10 cellular contexts compared by ENCODE assay signal in genomic region chr5:179802950-179803562, GRCh38. TPM values are rescaled to one million over a fixed set of nuclear protein-coding genes. Genes with fewer than 3 reads are reported as not detected.
DNase-seq lines count a peak whose midpoint lies in the region; ATAC-seq and TF ChIP-seq lines count a peak whose summit lies in the region.
"Had no signal": no experiment of that assay in that cellular context is flagged by ENCODE, and none has a peak within 500 bp of the region (broad histone marks: within the 10 kb centered on the region; RNA-seq: fewer than 3 reads in every experiment).

No MANE protein-coding gene starts in this region.

- no peak overlapping the region for H3K9ac ChIP-seq in mammary epithelial cell (ENCODE audit: insufficient read depth, low read length)

- H3K4me3 Mint-ChIP-seq in MCF 10A (ENCODE audit: unreplicated experiment): no peak overlapping the region
- H3K4me3 Mint-ChIP-seq in effector memory CD8-positive, alpha-beta T cell: no peak overlapping the region

- dilution Hi-C loops in mammary epithelial cell (cut with HindIII; ENCODE audit: low sequenced_read_pairs): no loop called here

- peaks cover 46% of the 10 kb centered on the region for H3K36me3 Mint-ChIP-seq in MCF 10A (ENCODE audit: insufficient read depth, unreplicated experiment)
- peaks cover 33% of the 10 kb centered on the region for H3K36me3 Mint-ChIP-seq in effector memory CD8-positive, alpha-beta T cell (ENCODE audit: insufficient read depth)

- H3K9me3 Mint-ChIP-seq in MCF 10A (ENCODE audit: unreplicated experiment): no peaks in the 10 kb centered on the region
- no peaks in the 10 kb centered on the region for H3K9me3 Mint-ChIP-seq in effector memory CD8-positive, alpha-beta T cell

- H3K4me3 ChIP-seq in mammary epithelial cell (replicated peaks in 1 of 3; ENCODE audit: insufficient read depth in 1 of 3, low read depth in 2 of 3, low read length in 3 of 3) (no peak overlapping the region), tibial nerve (no peak overlapping the region)
- H3K4me3 ChIP-seq: cardiac muscle cell had no signal

- H3K79me2 ChIP-seq in mammary epithelial cell (ENCODE audit: insufficient read depth, low read length): peaks cover 56% of the 10 kb centered on the region

- H3K27me3 Mint-ChIP-seq in MCF 10A (ENCODE audit: insufficient read depth, unreplicated experiment): no peaks in the 10 kb centered on the region
- no peaks in the 10 kb centered on the region for H3K27me3 Mint-ChIP-seq in effector memory CD8-positive, alpha-beta T cell

- TF ChIP-seq POLR2A in erythroblast (IDR thresholded peaks at IDR 0.05; ENCODE audit: low read length): peak; percentile 9
- TF ChIP-seq POLR2A in tibial nerve (IDR thresholded peaks at IDR 0.05): no peak

- no peak for ATAC-seq in effector memory CD8-positive, alpha-beta T cell (replicated peaks)
- no peak for ATAC-seq in activated CD4-positive, CD25-positive, alpha-beta regulatory T cell treated with anti-CD3 and anti-CD28 coated beads, Interleukin-2, amount 50 U/mL, for 24 hours

- H3K9me3 ChIP-seq in mammary epithelial cell (replicated peaks; ENCODE audit: insufficient read depth, low read length) (no peaks in the 10 kb centered on the region), tibial nerve (no peaks in the 10 kb centered on the region)

- H3K4me1 Mint-ChIP-seq in MCF 10A (ENCODE audit: insufficient read depth, unreplicated experiment): peaks cover 26% of the 10 kb centered on the region
- H3K4me1 Mint-ChIP-seq in effector memory CD8-positive, alpha-beta T cell (ENCODE audit: low read depth in 2 of 2): peaks cover 23 to 31% of the 10 kb centered on the region in 2 donors

- TF ChIP-seq EP300 in tibial nerve (IDR thresholded peaks at IDR 0.05): no peak

- H4K20me1 ChIP-seq in mammary epithelial cell (ENCODE audit: insufficient read depth, low read length): peaks cover 3% of the 10 kb centered on the region

- DNase-seq in MCF 10A (ENCODE audit: unreplicated experiment) (no peak), mammary epithelial cell (no peak), NCI-H510A treated with DMSO at 0.1 percent for 48 hours (lab: John Stamatoyannopoulos, UW) (peak; percentile 57), erythroblast (lab: John Stamatoyannopoulos, UW) (no peak), tibial nerve (ENCODE audit: low spot score in 2 of 2) (no peak), H4 (ENCODE audit: low spot score) (no peak)
- DNase-seq in effector memory CD8-positive, alpha-beta T cell: no peak

- no peak overlapping the region for H3K4me2 ChIP-seq in mammary epithelial cell (ENCODE audit: insufficient read depth, low read depth, low read length)

- BruUV-seq in MCF 10A (replicated peaks; lab: Mats Ljungman, UMichigan) (no TSS peak), mammary epithelial cell (replicated peaks; lab: Mats Ljungman, UMichigan) (no TSS peak)

- peaks cover 38% of the 10 kb centered on the region for H3K4me1 ChIP-seq in mammary epithelial cell (ENCODE audit: insufficient read depth, low read length)
- peaks cover 0 to 50% (median 41%) of the 10 kb centered on the region in 4 donors for H3K4me1 ChIP-seq in tibial nerve

- no peak overlapping the region for H2AFZ ChIP-seq in mammary epithelial cell (ENCODE audit: low read depth, low read length)

- H3K27ac ChIP-seq in mammary epithelial cell (ENCODE audit: insufficient read depth, low read depth, low read length): no peak overlapping the region
- H3K27ac ChIP-seq in tibial nerve: peak overlapping the region in 3 of 4 donors; percentile 53 to 99 (median 61)
- H3K27ac ChIP-seq: cardiac muscle cell had no signal

- H3K36me3 ChIP-seq in mammary epithelial cell (ENCODE audit: insufficient read depth, low read length) (peaks cover 11% of the 10 kb centered on the region), tibial nerve (peaks cover 2 to 35% (median 14%) of the 10 kb centered on the region in 3 donors)

- WGBS in mammary epithelial cell (ENCODE audit: low coverage, missing lambda C conversion rate): 72% methylated on average over 6 of the region's 11 CpGs
- WGBS in tibial nerve, 2 donors: 66 to 71% methylated on average over 7 to 11 of the region's 11 CpGs

- peak overlapping the region; percentile 92 for H3K27ac Mint-ChIP-seq in MCF 10A (ENCODE audit: low read depth, unreplicated experiment)
- no peak overlapping the region for H3K27ac Mint-ChIP-seq in effector memory CD8-positive, alpha-beta T cell

- POLR2A ChIA-PET in MCF 10A (lab: Yijun Ruan, JAX): interaction anchor here (1.4 to 2.4 kb wide), 2 partner anchors 18 to 40 kb away, joined by 3 to 5 read pairs; partner anchors contain the start of gene SQSTM1

- in situ Hi-C loops in mammary epithelial cell (cut with MboI; ENCODE audit: low sequenced_read_pairs in 2 of 2): loop anchor here in 1 of 2 donors (10.0 kb wide), 1 partner anchor 102 kb away; the partner anchor contains the start of gene TBC1D9B

- no peak for TF ChIP-seq CTCF in MCF 10A (IDR thresholded peaks at IDR 0.05; ENCODE audit: unreplicated experiment)
- TF ChIP-seq CTCF in mammary epithelial cell (conservative IDR thresholded peaks at IDR 0.05 in 1 of 2, IDR thresholded peaks at IDR 0.05 in 1 of 2; ENCODE audit: extremely low read depth in 1 of 2, insufficient read depth in 1 of 2, low read depth in 1 of 2, low read length in 2 of 2): no peak
- TF ChIP-seq CTCF in tibial nerve (IDR thresholded peaks at IDR 0.05): no peak

- CTCF ChIA-PET in MCF 10A (lab: Yijun Ruan, JAX): interaction anchor here (0.8 kb wide), 1 partner anchor 9 kb away, joined by 3 read pairs; the partner anchor contains the start of gene LTC4S
- CTCF ChIA-PET in mammary epithelial cell (lab: Charles Lee; ENCODE audit: low non-redundant PET): no interaction called here

- no peaks in the 10 kb centered on the region for H3K27me3 ChIP-seq in mammary epithelial cell (ENCODE audit: insufficient read depth, low read length)
- no peaks in the 10 kb centered on the region for H3K27me3 ChIP-seq in tibial nerve
- H3K27me3 ChIP-seq: cardiac muscle cell had no signal

- intact Hi-C loops in MCF 10A (cut with micrococcal nuclease) (no loop called here), mammary epithelial cell (cut with micrococcal nuclease) (loop anchor here (2.0 kb wide), 1 partner anchor 288 kb away; no protein-coding TSS in a partner anchor)

RNA-seq across cellular contexts. Expression of gene MGAT4B, which starts 3.6 kb away (rescaled TPM):
- total RNA-seq in MCF 10A (2022) (153 and 198 TPM in 2 replicates), mammary epithelial cell (100 to 1,000 TPM in 1 of 2 donors, 10 to 100 TPM in 1; 88.0 to 143 TPM), tibial nerve (100 to 1,000 TPM in 1 of 4 donors, 10 to 100 TPM in 3; 52.7 to 153 (median 91.0) TPM)
- polyA plus RNA-seq in mammary epithelial cell: 157 TPM
- 181 TPM for polyA minus RNA-seq in mammary epithelial cell
- total RNA-seq in H4 (2014; rRNA removed; shearing (Covaris generic)): 160 and 216 TPM in 2 replicates

RNA-seq across cellular contexts. Expression of gene LTC4S, which starts 9.3 kb away (rescaled TPM):
- total RNA-seq in MCF 10A (2022): 2.1 and 2.2 TPM in 2 replicates
- total RNA-seq in mammary epithelial cell: under 1 TPM; 0.50 to 0.82 TPM
- 0.29 TPM for polyA plus RNA-seq in mammary epithelial cell
- not detected for polyA minus RNA-seq in mammary epithelial cell
- total RNA-seq in tibial nerve: 10 to 100 TPM in 2 of 4 donors, 1 to 10 TPM in 2; 7.6 to 38.6 (median 18.4) TPM
- not detected in 2 replicates for total RNA-seq in H4 (2014; rRNA removed; shearing (Covaris generic))
- total RNA-seq: HT-29 had no signal

RNA-seq across cellular contexts. Expression of gene SQSTM1, which starts 17.6 kb away (rescaled TPM):
- total RNA-seq in MCF 10A (2022) (612 and 1,251 TPM in 2 replicates), mammary epithelial cell (100 to 1,000 TPM; 230 to 379 TPM), tibial nerve (100 to 1,000 TPM; 408 to 463 (median 452) TPM)
- 84.0 TPM for polyA plus RNA-seq in mammary epithelial cell
- 66.6 TPM for polyA minus RNA-seq in mammary epithelial cell
- 993 and 1,115 TPM in 2 replicates for total RNA-seq in H4 (2014; rRNA removed; shearing (Covaris generic))

RNA-seq across cellular contexts. Expression of gene MRNIP, which starts 55.6 kb away (rescaled TPM):
- total RNA-seq in MCF 10A (2022) (40.3 and 42.8 TPM in 2 replicates), mammary epithelial cell (10 to 100 TPM in 1 of 2 donors, 1 to 10 TPM in 1; 9.5 to 20.4 TPM), tibial nerve (10 to 100 TPM; 48.5 to 82.4 (median 63.2) TPM)
- polyA plus RNA-seq in mammary epithelial cell: 11.6 TPM
- polyA minus RNA-seq in mammary epithelial cell: 7.5 TPM
- 3.8 and 16.8 TPM in 2 replicates for total RNA-seq in H4 (2014; rRNA removed; shearing (Covaris generic))
